Comparison of ENCODE assay signal across 10 cellular contexts in the genomic region with DNA sequence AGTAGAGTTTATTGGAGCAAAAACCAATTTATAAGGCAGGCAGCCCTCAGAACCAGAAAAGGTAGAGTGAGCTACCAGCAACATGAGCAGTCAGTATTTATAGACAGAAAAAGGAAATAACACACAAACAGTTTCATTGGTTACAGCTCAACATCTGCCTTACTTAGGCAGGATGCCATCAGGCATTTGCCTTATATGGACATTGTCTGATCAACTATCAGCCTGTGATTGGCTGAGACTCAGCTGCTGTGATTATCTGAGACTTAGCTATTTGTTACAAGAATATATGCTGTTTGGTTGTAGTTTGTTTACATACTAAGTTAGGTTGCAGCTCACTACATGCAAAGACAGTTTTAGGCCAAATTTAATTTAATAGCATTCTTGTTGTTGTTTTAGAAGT.
DNase-seq lines count a peak whose midpoint lies in the region; ATAC-seq lines count a peak whose summit lies in the region.
"Had no signal": no experiment of that assay in that cellular context is flagged by ENCODE, and none has a peak within 500 bp of the region (broad histone marks: within the 10 kb centered on the region; RNA-seq: fewer than 3 reads in every experiment).

No MANE protein-coding gene starts in this region.

- peaks cover 25% of the 10 kb centered on the region for H3K4me1 Mint-ChIP-seq in activated T-helper 17 cell treated with anti-CD3 and anti-CD28 coated beads, Interleukin-2, amount 50 U/mL, for 72 hours

- no peak overlapping the region for H3K27ac Mint-ChIP-seq in activated T-helper 17 cell treated with anti-CD3 and anti-CD28 coated beads, Interleukin-2, amount 50 U/mL, for 72 hours

- ATAC-seq in GM18867 (IDR thresholded peaks at IDR 0.05; ENCODE audit: unreplicated experiment) (peak; percentile 87), GM21515 (IDR thresholded peaks at IDR 0.05; ENCODE audit: unreplicated experiment) (peak; percentile 84), HG03066 (IDR thresholded peaks at IDR 0.05; ENCODE audit: low read depth, unreplicated experiment) (peak; percentile 71), left ventricle myocardium superior (no peak)
- ATAC-seq in activated T-helper 17 cell treated with anti-CD3 and anti-CD28 coated beads, Interleukin-2, amount 50 U/mL, for 72 hours (replicated peaks): peak; percentile 75
- ATAC-seq: SK-N-SH treated with all-trans-retinoic acid at 6 μM for 48 hours had no signal

- no peaks in the 10 kb centered on the region for H3K9me3 Mint-ChIP-seq in activated T-helper 17 cell treated with anti-CD3 and anti-CD28 coated beads, Interleukin-2, amount 50 U/mL, for 72 hours

- no peak overlapping the region for H3K4me3 Mint-ChIP-seq in activated T-helper 17 cell treated with anti-CD3 and anti-CD28 coated beads, Interleukin-2, amount 50 U/mL, for 72 hours

- H3K27me3 Mint-ChIP-seq in activated T-helper 17 cell treated with anti-CD3 and anti-CD28 coated beads, Interleukin-2, amount 50 U/mL, for 72 hours: no peaks in the 10 kb centered on the region

- DNase-seq in left ventricle myocardium superior (no peak), globus pallidus (ENCODE audit: low spot score) (no peak), T-helper 9 cell (no peak), NCI-H1694 (lab: John Stamatoyannopoulos, UW) (no peak)
- DNase-seq: NCI-H524 treated with DMSO at 0.1 percent for 48 hours had no signal

- intact Hi-C loops in left ventricle myocardium superior (cut with micrococcal nuclease): no loop called here

- H3K36me3 Mint-ChIP-seq in activated T-helper 17 cell treated with anti-CD3 and anti-CD28 coated beads, Interleukin-2, amount 50 U/mL, for 72 hours (ENCODE audit: low read depth): no peaks in the 10 kb centered on the region
